In genomic region chr1:162596514-162597170, GRCh38 we compare ENCODE assay signal across 1 cellular context.
TF ChIP-seq lines count a peak whose summit lies in the region.

No MANE protein-coding gene starts in this region.

TF ChIP-seq in HepG2, 621 proteins besides CTCF, POLR2A, EP300 and RAD21 (continued from another document and continues in another):
- TF ChIP-seq CEBPG (CRISPR knock-in tag; IDR thresholded peaks at IDR 0.05) (peak; percentile 28; the same call in 1 of the 2 replicates), FOXA3 (CRISPR knock-in tag; IDR thresholded peaks at IDR 0.05) (peak; percentile 79), ZBTB2 (CRISPR knock-in tag; IDR thresholded peaks at IDR 0.05; ENCODE audit: low read depth) (no peak), CEBPB (IDR thresholded peaks at IDR 0.05; ENCODE audit: borderline replicate concordance, low read depth, low read length) (no peak), ZNF234 (CRISPR knock-in tag; conservative IDR thresholded peaks at IDR 0.05) (no peak), ZNF639 (CRISPR knock-in tag; conservative IDR thresholded peaks at IDR 0.05) (no peak), SMYD3 (CRISPR knock-in tag; IDR thresholded peaks at IDR 0.05) (no peak), ZMYM4 (CRISPR knock-in tag; IDR thresholded peaks at IDR 0.05) (peak; percentile 27; the same call in 1 of the 2 replicates), DPF2 (CRISPR knock-in tag; IDR thresholded peaks at IDR 0.05; ENCODE audit: borderline replicate concordance, low read depth) (no peak), IKZF1 (IDR thresholded peaks at IDR 0.05) (no peak), ZNF598 (CRISPR knock-in tag; IDR thresholded peaks at IDR 0.05; ENCODE audit: borderline replicate concordance) (no peak), SMAD1 (CRISPR knock-in tag; IDR thresholded peaks at IDR 0.05; ENCODE audit: borderline replicate concordance, low read depth) (no peak), FOXC1 (CRISPR knock-in tag; IDR thresholded peaks at IDR 0.05; ENCODE audit: borderline replicate concordance) (no peak), POLR2G (IDR thresholded peaks at IDR 0.05; ENCODE audit: low read depth, low read length) (no peak), MIXL1 (CRISPR knock-in tag; IDR thresholded peaks at IDR 0.05) (peak; percentile 64; the same call in 1 of the 2 replicates), ONECUT2 (CRISPR knock-in tag; IDR thresholded peaks at IDR 0.05) (peak; percentile 72; the same call in 1 of the 2 replicates), ZNF180 (CRISPR knock-in tag; IDR thresholded peaks at IDR 0.05; ENCODE audit: borderline replicate concordance, low read depth) (no peak), ATRX (CRISPR knock-in tag; IDR thresholded peaks at IDR 0.05; ENCODE audit: borderline replicate concordance) (no peak), ZNF503 (CRISPR knock-in tag; IDR thresholded peaks at IDR 0.05) (peak; percentile 50; the same call in 1 of the 2 replicates), PAF1 (CRISPR knock-in tag; IDR thresholded peaks at IDR 0.05) (no peak), HNRNPUL1 (IDR thresholded peaks at IDR 0.05; ENCODE audit: low read depth, low read length) (no peak), SOX6 (IDR thresholded peaks at IDR 0.05) (no peak), SOX6 (CRISPR knock-in tag; IDR thresholded peaks at IDR 0.05) (peak; percentile 66), KAT8 (CRISPR knock-in tag; IDR thresholded peaks at IDR 0.05) (peak; percentile 54; the same call in 1 of the 2 replicates), NR2F6 (IDR thresholded peaks at IDR 0.05) (peak; percentile 65), NR2F6 (CRISPR knock-in tag; IDR thresholded peaks at IDR 0.05) (0 out of 2 replicates have a peak, but pooled peaks have one; percentile 38), ZNF720 (CRISPR knock-in tag; IDR thresholded peaks at IDR 0.05) (no peak), ZNF44 (CRISPR knock-in tag; IDR thresholded peaks at IDR 0.05) (no peak), ZFP90 (CRISPR knock-in tag; IDR thresholded peaks at IDR 0.05; ENCODE audit: borderline replicate concordance) (no peak), KDM5B (CRISPR knock-in tag; IDR thresholded peaks at IDR 0.05; ENCODE audit: borderline replicate concordance) (no peak), FOXK2 (IDR thresholded peaks at IDR 0.05) (no peak), ZSCAN31 (CRISPR knock-in tag; IDR thresholded peaks at IDR 0.05; ENCODE audit: low read depth) (no peak), RORA (CRISPR knock-in tag; IDR thresholded peaks at IDR 0.05) (no peak), HDAC1 (CRISPR knock-in tag; IDR thresholded peaks at IDR 0.05) (peak; percentile 42; the same call in 1 of the 2 replicates), NR1H2 (CRISPR knock-in tag; IDR thresholded peaks at IDR 0.05; ENCODE audit: borderline replicate concordance, low read depth) (no peak), FOXJ3 (CRISPR knock-in tag; IDR thresholded peaks at IDR 0.05; ENCODE audit: borderline replicate concordance) (peak; percentile 84; the same call in 1 of the 2 replicates), SMARCC2 (IDR thresholded peaks at IDR 0.05) (no peak), MED1 (CRISPR knock-in tag; IDR thresholded peaks at IDR 0.05) (peak; percentile 62), THAP11 (CRISPR knock-in tag; IDR thresholded peaks at IDR 0.05) (no peak), HNF4G (IDR thresholded peaks at IDR 0.05; ENCODE audit: borderline replicate concordance, low read depth, low read length) (peak; percentile 72), HNF4G (CRISPR knock-in tag; IDR thresholded peaks at IDR 0.05; ENCODE audit: borderline replicate concordance, low read depth) (no peak; the same call in 1 of the 2 replicates), NFKBIZ (CRISPR knock-in tag; IDR thresholded peaks at IDR 0.05) (no peak), ZBTB14 (CRISPR knock-in tag; IDR thresholded peaks at IDR 0.05) (no peak)
- TF ChIP-seq, protein P1, sequence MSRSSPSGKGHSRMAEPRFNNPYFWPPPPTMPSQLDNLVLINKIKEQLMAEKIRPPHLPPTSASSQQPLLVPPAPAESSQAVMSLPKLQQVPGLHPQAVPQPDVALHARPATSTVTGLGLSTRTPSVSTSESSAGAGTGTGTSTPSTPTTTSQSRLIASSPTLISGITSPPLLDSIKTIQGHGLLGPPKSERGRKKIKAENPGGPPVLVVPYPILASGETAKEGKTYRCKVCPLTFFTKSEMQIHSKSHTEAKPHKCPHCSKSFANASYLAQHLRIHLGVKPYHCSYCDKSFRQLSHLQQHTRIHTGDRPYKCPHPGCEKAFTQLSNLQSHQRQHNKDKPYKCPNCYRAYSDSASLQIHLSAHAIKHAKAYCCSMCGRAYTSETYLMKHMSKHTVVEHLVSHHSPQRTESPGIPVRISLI (CRISPR knock-in tag; IDR thresholded peaks at IDR 0.05; ENCODE audit: borderline replicate concordance) = no peak
- TF ChIP-seq, protein P2, sequence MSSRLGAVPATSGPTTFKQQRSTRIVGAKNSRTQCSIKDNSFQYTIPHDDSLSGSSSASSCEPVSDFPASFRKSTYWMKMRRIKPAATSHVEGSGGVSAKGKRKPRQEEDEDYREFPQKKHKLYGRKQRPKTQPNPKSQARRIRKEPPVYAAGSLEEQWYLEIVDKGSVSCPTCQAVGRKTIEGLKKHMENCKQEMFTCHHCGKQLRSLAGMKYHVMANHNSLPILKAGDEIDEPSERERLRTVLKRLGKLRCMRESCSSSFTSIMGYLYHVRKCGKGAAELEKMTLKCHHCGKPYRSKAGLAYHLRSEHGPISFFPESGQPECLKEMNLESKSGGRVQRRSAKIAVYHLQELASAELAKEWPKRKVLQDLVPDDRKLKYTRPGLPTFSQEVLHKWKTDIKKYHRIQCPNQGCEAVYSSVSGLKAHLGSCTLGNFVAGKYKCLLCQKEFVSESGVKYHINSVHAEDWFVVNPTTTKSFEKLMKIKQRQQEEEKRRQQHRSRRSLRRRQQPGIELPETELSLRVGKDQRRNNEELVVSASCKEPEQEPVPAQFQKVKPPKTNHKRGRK (CRISPR knock-in tag; IDR thresholded peaks at IDR 0.05) = no peak
- TF ChIP-seq, protein P3, sequence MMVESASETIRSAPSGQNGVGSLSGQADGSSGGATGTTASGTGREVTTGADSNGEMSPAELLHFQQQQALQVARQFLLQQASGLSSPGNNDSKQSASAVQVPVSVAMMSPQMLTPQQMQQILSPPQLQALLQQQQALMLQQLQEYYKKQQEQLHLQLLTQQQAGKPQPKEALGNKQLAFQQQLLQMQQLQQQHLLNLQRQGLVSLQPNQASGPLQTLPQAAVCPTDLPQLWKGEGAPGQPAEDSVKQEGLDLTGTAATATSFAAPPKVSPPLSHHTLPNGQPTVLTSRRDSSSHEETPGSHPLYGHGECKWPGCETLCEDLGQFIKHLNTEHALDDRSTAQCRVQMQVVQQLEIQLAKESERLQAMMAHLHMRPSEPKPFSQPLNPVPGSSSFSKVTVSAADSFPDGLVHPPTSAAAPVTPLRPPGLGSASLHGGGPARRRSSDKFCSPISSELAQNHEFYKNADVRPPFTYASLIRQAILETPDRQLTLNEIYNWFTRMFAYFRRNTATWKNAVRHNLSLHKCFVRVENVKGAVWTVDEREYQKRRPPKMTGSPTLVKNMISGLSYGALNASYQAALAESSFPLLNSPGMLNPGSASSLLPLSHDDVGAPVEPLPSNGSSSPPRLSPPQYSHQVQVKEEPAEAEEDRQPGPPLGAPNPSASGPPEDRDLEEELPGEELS (CRISPR knock-in tag; IDR thresholded peaks at IDR 0.05) = peak; percentile 68
- TF ChIP-seq, protein P4, sequence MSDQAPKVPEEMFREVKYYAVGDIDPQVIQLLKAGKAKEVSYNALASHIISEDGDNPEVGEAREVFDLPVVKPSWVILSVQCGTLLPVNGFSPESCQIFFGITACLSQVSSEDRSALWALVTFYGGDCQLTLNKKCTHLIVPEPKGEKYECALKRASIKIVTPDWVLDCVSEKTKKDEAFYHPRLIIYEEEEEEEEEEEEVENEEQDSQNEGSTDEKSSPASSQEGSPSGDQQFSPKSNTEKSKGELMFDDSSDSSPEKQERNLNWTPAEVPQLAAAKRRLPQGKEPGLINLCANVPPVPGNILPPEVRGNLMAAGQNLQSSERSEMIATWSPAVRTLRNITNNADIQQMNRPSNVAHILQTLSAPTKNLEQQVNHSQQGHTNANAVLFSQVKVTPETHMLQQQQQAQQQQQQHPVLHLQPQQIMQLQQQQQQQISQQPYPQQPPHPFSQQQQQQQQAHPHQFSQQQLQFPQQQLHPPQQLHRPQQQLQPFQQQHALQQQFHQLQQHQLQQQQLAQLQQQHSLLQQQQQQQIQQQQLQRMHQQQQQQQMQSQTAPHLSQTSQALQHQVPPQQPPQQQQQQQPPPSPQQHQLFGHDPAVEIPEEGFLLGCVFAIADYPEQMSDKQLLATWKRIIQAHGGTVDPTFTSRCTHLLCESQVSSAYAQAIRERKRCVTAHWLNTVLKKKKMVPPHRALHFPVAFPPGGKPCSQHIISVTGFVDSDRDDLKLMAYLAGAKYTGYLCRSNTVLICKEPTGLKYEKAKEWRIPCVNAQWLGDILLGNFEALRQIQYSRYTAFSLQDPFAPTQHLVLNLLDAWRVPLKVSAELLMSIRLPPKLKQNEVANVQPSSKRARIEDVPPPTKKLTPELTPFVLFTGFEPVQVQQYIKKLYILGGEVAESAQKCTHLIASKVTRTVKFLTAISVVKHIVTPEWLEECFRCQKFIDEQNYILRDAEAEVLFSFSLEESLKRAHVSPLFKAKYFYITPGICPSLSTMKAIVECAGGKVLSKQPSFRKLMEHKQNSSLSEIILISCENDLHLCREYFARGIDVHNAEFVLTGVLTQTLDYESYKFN (CRISPR knock-in tag; conservative IDR thresholded peaks at IDR 0.05) = peak; percentile 91
- TF ChIP-seq, protein P5, sequence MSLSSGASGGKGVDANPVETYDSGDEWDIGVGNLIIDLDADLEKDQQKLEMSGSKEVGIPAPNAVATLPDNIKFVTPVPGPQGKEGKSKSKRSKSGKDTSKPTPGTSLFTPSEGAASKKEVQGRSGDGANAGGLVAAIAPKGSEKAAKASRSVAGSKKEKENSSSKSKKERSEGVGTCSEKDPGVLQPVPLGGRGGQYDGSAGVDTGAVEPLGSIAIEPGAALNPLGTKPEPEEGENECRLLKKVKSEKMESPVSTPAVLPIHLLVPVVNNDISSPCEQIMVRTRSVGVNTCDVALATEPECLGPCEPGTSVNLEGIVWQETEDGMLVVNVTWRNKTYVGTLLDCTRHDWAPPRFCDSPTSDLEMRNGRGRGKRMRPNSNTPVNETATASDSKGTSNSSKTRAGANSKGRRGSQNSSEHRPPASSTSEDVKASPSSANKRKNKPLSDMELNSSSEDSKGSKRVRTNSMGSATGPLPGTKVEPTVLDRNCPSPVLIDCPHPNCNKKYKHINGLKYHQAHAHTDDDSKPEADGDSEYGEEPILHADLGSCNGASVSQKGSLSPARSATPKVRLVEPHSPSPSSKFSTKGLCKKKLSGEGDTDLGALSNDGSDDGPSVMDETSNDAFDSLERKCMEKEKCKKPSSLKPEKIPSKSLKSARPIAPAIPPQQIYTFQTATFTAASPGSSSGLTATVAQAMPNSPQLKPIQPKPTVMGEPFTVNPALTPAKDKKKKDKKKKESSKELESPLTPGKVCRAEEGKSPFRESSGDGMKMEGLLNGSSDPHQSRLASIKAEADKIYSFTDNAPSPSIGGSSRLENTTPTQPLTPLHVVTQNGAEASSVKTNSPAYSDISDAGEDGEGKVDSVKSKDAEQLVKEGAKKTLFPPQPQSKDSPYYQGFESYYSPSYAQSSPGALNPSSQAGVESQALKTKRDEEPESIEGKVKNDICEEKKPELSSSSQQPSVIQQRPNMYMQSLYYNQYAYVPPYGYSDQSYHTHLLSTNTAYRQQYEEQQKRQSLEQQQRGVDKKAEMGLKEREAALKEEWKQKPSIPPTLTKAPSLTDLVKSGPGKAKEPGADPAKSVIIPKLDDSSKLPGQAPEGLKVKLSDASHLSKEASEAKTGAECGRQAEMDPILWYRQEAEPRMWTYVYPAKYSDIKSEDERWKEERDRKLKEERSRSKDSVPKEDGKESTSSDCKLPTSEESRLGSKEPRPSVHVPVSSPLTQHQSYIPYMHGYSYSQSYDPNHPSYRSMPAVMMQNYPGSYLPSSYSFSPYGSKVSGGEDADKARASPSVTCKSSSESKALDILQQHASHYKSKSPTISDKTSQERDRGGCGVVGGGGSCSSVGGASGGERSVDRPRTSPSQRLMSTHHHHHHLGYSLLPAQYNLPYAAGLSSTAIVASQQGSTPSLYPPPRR (CRISPR knock-in tag; IDR thresholded peaks at IDR 0.05; ENCODE audit: borderline replicate concordance) = no peak
